Comparison of ENCODE assay signal across 8 cellular contexts in genomic region chr6:87408721-87409155, GRCh38. TPM values are rescaled to one million over a fixed set of nuclear protein-coding genes. Genes with fewer than 3 reads are reported as not detected.
DNase-seq lines count a peak whose midpoint lies in the region; ATAC-seq and TF ChIP-seq lines count a peak whose summit lies in the region.

No MANE protein-coding gene starts in this region.

- H3K4me3 ChIP-seq in neuron (ENCODE audit: low read length), result peak overlapping the region; percentile 54

- no peaks in the 10 kb centered on the region for H3K4me1 ChIP-seq in neuron (ENCODE audit: insufficient read depth, low read length)

- peak overlapping the region; percentile 98 for H2AFZ ChIP-seq in neuron (ENCODE audit: low read depth, low read length)

- peak overlapping the region; percentile 85 for H3K4me3 Mint-ChIP-seq in Calu3 (ENCODE audit: low read depth, unreplicated experiment)
- H3K4me3 Mint-ChIP-seq in IgD-negative memory B cell, result peak overlapping the region; percentile 88 to 97 (median 94)
- H3K4me3 Mint-ChIP-seq in dendritic cell treated with granulocyte-macrophage colony-stimulating factor and Interleukin-4, amounts not matched to agents 40 ng/mL and 50 ng/mL, for 4 days, result peak overlapping the region; percentile 87

- no peaks in the 10 kb centered on the region for H3K36me3 ChIP-seq in neuron (ENCODE audit: insufficient read depth, low read length)

- peak overlapping the region; percentile 52 for H3K27ac Mint-ChIP-seq in Calu3 (ENCODE audit: unreplicated experiment)
- peak overlapping the region; percentile 82 to 96 (median 95) for H3K27ac Mint-ChIP-seq in IgD-negative memory B cell
- H3K27ac Mint-ChIP-seq in dendritic cell treated with granulocyte-macrophage colony-stimulating factor and Interleukin-4, amounts not matched to agents 40 ng/mL and 50 ng/mL, for 4 days, result peak overlapping the region; percentile 76

- no peaks in the 10 kb centered on the region for H3K9me3 ChIP-seq in neuron (ENCODE audit: low read length)

- H3K27me3 ChIP-seq in neuron (ENCODE audit: insufficient read depth, low read length), result no peaks in the 10 kb centered on the region

- H3K9me3 Mint-ChIP-seq in Calu3 (ENCODE audit: low read depth, unreplicated experiment) (no peaks in the 10 kb centered on the region), IgD-negative memory B cell (peaks cover 0 to 3% (median 0%) of the 10 kb centered on the region in 3 donors)
- no peaks in the 10 kb centered on the region for H3K9me3 Mint-ChIP-seq in dendritic cell treated with granulocyte-macrophage colony-stimulating factor and Interleukin-4, amounts not matched to agents 40 ng/mL and 50 ng/mL, for 4 days

- H3K4me1 Mint-ChIP-seq in Calu3 (ENCODE audit: low read depth, unreplicated experiment) (no peaks in the 10 kb centered on the region), IgD-negative memory B cell (peaks cover 0 to 4% (median 3%) of the 10 kb centered on the region in 3 donors)
- no peaks in the 10 kb centered on the region for H3K4me1 Mint-ChIP-seq in dendritic cell treated with granulocyte-macrophage colony-stimulating factor and Interleukin-4, amounts not matched to agents 40 ng/mL and 50 ng/mL, for 4 days (ENCODE audit: low read depth)

- no TSS peak for BruUV-seq in Calu3 (replicated peaks; lab: Mats Ljungman, UMichigan)

- H3K36me3 Mint-ChIP-seq in Calu3 (ENCODE audit: insufficient read depth, unreplicated experiment), result peaks cover 16% of the 10 kb centered on the region
- H3K36me3 Mint-ChIP-seq in IgD-negative memory B cell, result peaks cover 2% of the 10 kb centered on the region
- H3K36me3 Mint-ChIP-seq in dendritic cell treated with granulocyte-macrophage colony-stimulating factor and Interleukin-4, amounts not matched to agents 40 ng/mL and 50 ng/mL, for 4 days (ENCODE audit: low read depth), result no peaks in the 10 kb centered on the region

- DNase-seq in Calu3, result no peak
- DNase-seq in stimulated activated CD4-positive, alpha-beta T cell treated with anti-CD3 and anti-CD28 coated beads, Interleukin-12 subunit alpha, Interleukin-12 subunit beta, amount 100 ng/mL, for 4 hours, result no peak
- DNase-seq in cerebellar nuclear complex (lab: John Stamatoyannopoulos, UW), result no peak
- no peak for DNase-seq in sciatic nerve (ENCODE audit: low spot score)
- no peak for DNase-seq in omental fat pad (ENCODE audit: low spot score)

- H3K27me3 Mint-ChIP-seq in Calu3 (ENCODE audit: unreplicated experiment) (peaks cover 14% of the 10 kb centered on the region), IgD-negative memory B cell (peaks cover 6% of the 10 kb centered on the region)
- H3K27me3 Mint-ChIP-seq in dendritic cell treated with granulocyte-macrophage colony-stimulating factor and Interleukin-4, amounts not matched to agents 40 ng/mL and 50 ng/mL, for 4 days, result peaks cover 11% of the 10 kb centered on the region

- ATAC-seq in sciatic nerve (no peak), omental fat pad (ENCODE audit: low FRiP score) (no peak)

- intact Hi-C loops in Calu3 (cut with micrococcal nuclease; ENCODE audit: unreplicated experiment), result no loop called here
- intact Hi-C loops in dendritic cell treated with granulocyte-macrophage colony-stimulating factor and Interleukin-4, amounts not matched to agents 40 ng/mL and 50 ng/mL, for 4 days (cut with micrococcal nuclease), result loop anchor here (5.0 kb wide), 2 partner anchors 64 to 256 kb away; partner anchors contain the start of gene SLC35A1
- intact Hi-C loops in sciatic nerve (cut with DNase I), result no loop called here

- CTCF ChIA-PET in Calu3 (lab: Charles Lee), result interaction anchor here (0.6 to 1.6 kb wide), 4 partner anchors 13 to 330 kb away, joined by 3 to 5 read pairs (median 4); no protein-coding TSS in a partner anchor

- TF ChIP-seq CTCF in Calu3 (IDR thresholded peaks at IDR 0.05; ENCODE audit: unreplicated experiment), result no peak
- TF ChIP-seq CTCF in omental fat pad (IDR thresholded peaks at IDR 0.05), result no peak

RNA-seq across cellular contexts. Expression of gene CFAP206, which starts 1.0 kb away (rescaled TPM):
- total RNA-seq in Calu3 (2022) (0.14 and 0.24 TPM in 2 replicates), sciatic nerve (0.40 TPM), omental fat pad (under 1 TPM in 1 of 4 donors, not detected in 3; 0.37 TPM)
- not detected for polyA plus RNA-seq in IgD-negative memory B cell
